14 cellular contexts compared by ENCODE assay signal in genomic region chr15:74200871-74201419, GRCh38. TPM values are rescaled to one million over a fixed set of nuclear protein-coding genes. Genes with fewer than 3 reads are reported as not detected.
DNase-seq lines count a peak whose midpoint lies in the region; ATAC-seq and TF ChIP-seq lines count a peak whose summit lies in the region.
"Had no signal": no experiment of that assay in that cellular context is flagged by ENCODE, and none has a peak within 500 bp of the region (broad histone marks: within the 10 kb centered on the region; RNA-seq: fewer than 3 reads in every experiment).

No MANE protein-coding gene starts in this region.

- no peak overlapping the region for H3K4me3 Mint-ChIP-seq in stimulated activated effector memory CD8-positive, alpha-beta T cell treated with anti-CD3 and anti-CD28 coated beads, Interleukin-12 subunit alpha, Interleukin-12 subunit beta, amount 100 ng/mL, for 72 hours
- H3K4me3 Mint-ChIP-seq: activated CD4-positive, alpha-beta memory T cell treated with anti-CD3 and anti-CD28 coated beads, Interleukin-2, amount 10 ng/mL, durations not matched to agents 7 days and 5 days had no signal

- no peaks in the 10 kb centered on the region for H3K36me3 Mint-ChIP-seq in stimulated activated effector memory CD8-positive, alpha-beta T cell treated with anti-CD3 and anti-CD28 coated beads, Interleukin-12 subunit alpha, Interleukin-12 subunit beta, amount 100 ng/mL, for 72 hours
- H3K36me3 Mint-ChIP-seq: activated naive CD4-positive, alpha-beta T cell treated with anti-CD3 and anti-CD28 coated beads, Interleukin-2, amount 50 U/mL, for 72 hours had no signal

- no peak for TF ChIP-seq CTCF in foreskin fibroblast (IDR thresholded peaks at IDR 0.05; ENCODE audit: low read depth, low read length)

- ATAC-seq in stimulated activated effector memory CD8-positive, alpha-beta T cell treated with anti-CD3 and anti-CD28 coated beads, Interleukin-12 subunit alpha, Interleukin-12 subunit beta, amount 100 ng/mL, for 72 hours, result no peak
- ATAC-seq: activated naive CD4-positive, alpha-beta T cell treated with anti-CD3 and anti-CD28 coated beads, Interleukin-2, amount 50 U/mL, for 72 hours had no signal

- DNase-seq in NCI-H146 (lab: John Stamatoyannopoulos, UW) (peak; percentile 24), NCI-H146 treated with DMSO at 0.1 percent for 48 hours (lab: John Stamatoyannopoulos, UW; ENCODE audit: unreplicated experiment) (no peak), SK-N-DZ (ENCODE audit: low spot score) (peak; percentile 52), foreskin fibroblast (peak; percentile 35 to 81), smooth muscle cell of the brain vasculature (ENCODE audit: low read depth, low spot score) (peak; percentile 83), NCI-H2029 (lab: John Stamatoyannopoulos, UW) (no peak), islet precursor cell (no peak)
- DNase-seq in stimulated activated effector memory CD8-positive, alpha-beta T cell treated with anti-CD3 and anti-CD28 coated beads, Interleukin-12 subunit alpha, Interleukin-12 subunit beta, amount 100 ng/mL, for 72 hours (ENCODE audit: low spot score in 2 of 2), result no peak
- DNase-seq: activated CD4-positive, alpha-beta memory T cell treated with anti-CD3 and anti-CD28 coated beads, Interleukin-2, amount 10 ng/mL, durations not matched to agents 7 days and 5 days; DND-41; effector CD4-positive, alpha-beta T cell; NCI-H1417 treated with DMSO at 0.1 percent for 48 hours; stimulated activated CD8-positive, alpha-beta memory T cell treated with anti-CD3 and anti-CD28 coated beads, Interleukin-4, amount 100 ng/mL, for 48 hours had no signal

- H3K4me3 ChIP-seq in foreskin fibroblast (ENCODE audit: low read depth in 1 of 2, low read length in 2 of 2), result peak overlapping the region; percentile 42 to 46

- peaks cover 6% of the 10 kb centered on the region for H3K4me1 Mint-ChIP-seq in stimulated activated effector memory CD8-positive, alpha-beta T cell treated with anti-CD3 and anti-CD28 coated beads, Interleukin-12 subunit alpha, Interleukin-12 subunit beta, amount 100 ng/mL, for 72 hours

- H3K27ac Mint-ChIP-seq in stimulated activated effector memory CD8-positive, alpha-beta T cell treated with anti-CD3 and anti-CD28 coated beads, Interleukin-12 subunit alpha, Interleukin-12 subunit beta, amount 100 ng/mL, for 72 hours, result no peak overlapping the region
- H3K27ac Mint-ChIP-seq: activated CD4-positive, alpha-beta memory T cell treated with anti-CD3 and anti-CD28 coated beads, Interleukin-2, amount 10 ng/mL, durations not matched to agents 7 days and 5 days; activated naive CD4-positive, alpha-beta T cell treated with anti-CD3 and anti-CD28 coated beads, Interleukin-2, amount 50 U/mL, for 72 hours had no signal

- no peaks in the 10 kb centered on the region for H3K9me3 Mint-ChIP-seq in stimulated activated effector memory CD8-positive, alpha-beta T cell treated with anti-CD3 and anti-CD28 coated beads, Interleukin-12 subunit alpha, Interleukin-12 subunit beta, amount 100 ng/mL, for 72 hours
- H3K9me3 Mint-ChIP-seq: activated CD4-positive, alpha-beta memory T cell treated with anti-CD3 and anti-CD28 coated beads, Interleukin-2, amount 10 ng/mL, durations not matched to agents 7 days and 5 days; activated naive CD4-positive, alpha-beta T cell treated with anti-CD3 and anti-CD28 coated beads, Interleukin-2, amount 50 U/mL, for 72 hours had no signal

RNA-seq across cellular contexts. Expression of gene STRA6, which starts 1.6 kb away (rescaled TPM):
- 27.5 and 44.1 TPM in 2 replicates for polyA plus RNA-seq in SK-N-DZ (2014; cell fraction: cytosol; rRNA removed)
- polyA plus RNA-seq in SK-N-DZ (2014; cell fraction: nucleus; rRNA removed), result 148 and 152 TPM in 2 replicates

RNA-seq across cellular contexts. Expression of gene ISLR, which starts 27.4 kb away (rescaled TPM):
- polyA plus RNA-seq in SK-N-DZ (2014; cell fraction: cytosol; rRNA removed), result 26.1 and 30.4 TPM in 2 replicates
- 7.6 and 15.2 TPM in 2 replicates for polyA plus RNA-seq in SK-N-DZ (2014; cell fraction: nucleus; rRNA removed)

RNA-seq across cellular contexts. Expression of gene CCDC33, which starts 35.2 kb away (rescaled TPM):
- polyA plus RNA-seq in SK-N-DZ (2014; cell fraction: cytosol; rRNA removed), result 8.5 and 8.8 TPM in 2 replicates
- polyA plus RNA-seq in SK-N-DZ (2014; cell fraction: nucleus; rRNA removed), result 6.5 and 7.8 TPM in 2 replicates

Comparison
In these comparisons a context has a peak if more than half of its experiments do, and no peak if none do; other contexts are left out.
1. DNase-seq: peak in NCI-H146 (single experiment), SK-N-DZ (single experiment), foreskin fibroblast (2 of 2) and smooth muscle cell of the brain vasculature (single experiment); none in NCI-H146 treated with DMSO at 0.1 percent for 48 hours (single experiment), NCI-H2029 (single experiment), islet precursor cell (single experiment) and stimulated activated effector memory CD8-positive, alpha-beta T cell treated with anti-CD3 and anti-CD28 coated beads, Interleukin-12 subunit alpha, Interleukin-12 subunit beta, amount 100 ng/mL, for 72 hours (0 of 2).